ENCODE assay signal across 8 cellular contexts in the genomic region with DNA sequence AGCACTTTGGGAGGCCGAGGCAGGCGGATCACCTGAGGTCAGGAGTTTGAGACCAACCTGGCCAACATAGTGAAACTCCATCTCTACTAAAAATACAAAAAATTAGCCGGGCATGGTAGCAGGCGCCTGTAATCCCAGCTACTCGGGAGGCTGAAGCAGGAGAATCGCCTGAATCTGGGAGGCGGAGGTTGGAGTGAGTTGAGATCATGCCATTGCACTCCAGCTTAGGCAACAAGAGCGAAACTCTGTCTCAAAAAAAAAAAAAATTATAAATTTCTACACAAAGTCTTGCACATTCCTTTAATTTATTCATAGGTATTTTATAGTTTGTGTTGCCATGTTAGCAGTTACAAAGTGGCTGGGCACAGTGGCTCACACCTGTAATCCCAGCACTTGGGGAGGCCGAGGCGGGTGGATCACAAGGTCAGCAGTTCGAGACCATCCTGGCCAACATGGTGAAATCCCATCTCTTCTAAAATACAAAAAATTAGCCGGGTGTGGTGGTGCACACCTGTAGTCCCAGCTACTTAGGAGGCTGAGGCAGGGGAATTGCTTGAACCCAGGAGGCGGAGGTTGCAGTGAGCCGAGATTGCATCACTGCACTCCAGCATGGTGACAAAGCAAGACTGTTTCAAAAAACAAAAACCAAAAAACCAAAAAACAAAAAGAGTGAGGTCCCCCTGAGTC. TPM values are rescaled to one million over a fixed set of nuclear protein-coding genes. Genes with fewer than 3 reads are reported as not detected.
DNase-seq lines count a peak whose midpoint lies in the region; ATAC-seq and TF ChIP-seq lines count a peak whose summit lies in the region.
"Not testable (repeated sequence)": the region's sequence is repeated elsewhere in the genome, so short reads cannot be mapped to it uniquely, and the experiment has no call there.

No MANE protein-coding gene starts in this region.

- not testable (repeated sequence) for H2BK12ac ChIP-seq in mesenchymal stem cell (ENCODE audit: low read length in 2 of 2)

- H2BK15ac ChIP-seq in mesenchymal stem cell (ENCODE audit: low read depth, poor library complexity, severe bottlenecking): peak overlapping the region; percentile 3

- not testable (repeated sequence) for H3K27me3 Mint-ChIP-seq in CD4-positive, CD25-positive, alpha-beta regulatory T cell; activated CD8-positive, alpha-beta T cell treated with anti-CD3 and anti-CD28 coated beads, Interleukin-2, amount 10 ng/mL, durations not matched to agents 7 days and 5 days (ENCODE audit: low read depth)

- peak overlapping the region; percentile 87 for H3K9ac ChIP-seq in mesenchymal stem cell (ENCODE audit: low read length)

- not testable (repeated sequence) for H2BK5ac ChIP-seq in mesenchymal stem cell (ENCODE audit: low read depth, low read length, poor library complexity, severe bottlenecking)

- H3K9me3 ChIP-seq in CD4-positive, CD25-positive, alpha-beta regulatory T cell (ENCODE audit: control insufficient read depth in 2 of 2, low read length in 2 of 2); OCI-LY7 (ENCODE audit: low read length); body of pancreas; mesenchymal stem cell (ENCODE audit: control insufficient read depth, low read length); gastrocnemius medialis; tibial nerve: not testable (repeated sequence)

- in situ Hi-C loops in gastrocnemius medialis (cut with MboI; ENCODE audit: low sequenced_read_pairs in 4 of 4): loop anchor here in 1 of 4 donors (5.0 to 10.0 kb wide), 2 partner anchors 40 to 48 kb away; a partner anchor contains a TSS

- H3K27ac ChIP-seq in CD4-positive, CD25-positive, alpha-beta regulatory T cell (ENCODE audit: insufficient read depth, low read length, poor library complexity, severe bottlenecking): peak overlapping the region; percentile 90
- H3K27ac ChIP-seq in OCI-LY7 (ENCODE audit: low read depth, low read length, poor library complexity, severe bottlenecking) (peak overlapping the region; percentile 53), body of pancreas (peak overlapping the region; percentile 74 to 95 (median 86)), mesenchymal stem cell (ENCODE audit: low read length, poor library complexity, severe bottlenecking) (peak overlapping the region; percentile 31), gastrocnemius medialis (peak overlapping the region; percentile 97 to 100 (median 98)), tibial nerve (peak overlapping the region; percentile 58 to 93 (median 86))

- 82 to 83% methylated on average over 13 to 14 of the region's 14 CpGs for WGBS in body of pancreas, 2 donors
- WGBS in mesenchymal stem cell: 90% methylated on average over 12 of the region's 14 CpGs
- WGBS in tibial nerve, 2 donors: 87% methylated on average over 14 of the region's 14 CpGs

- H3K23ac ChIP-seq in mesenchymal stem cell (ENCODE audit: low read length in 2 of 2): not testable (repeated sequence)

- peaks cover 10 to 36% (median 14%) of the 10 kb centered on the region in 4 donors for H3K4me1 Mint-ChIP-seq in CD4-positive, CD25-positive, alpha-beta regulatory T cell
- peaks cover 33% of the 10 kb centered on the region for H3K4me1 Mint-ChIP-seq in activated CD8-positive, alpha-beta T cell treated with anti-CD3 and anti-CD28 coated beads, Interleukin-2, amount 10 ng/mL, durations not matched to agents 7 days and 5 days (ENCODE audit: low read depth)

- not testable (repeated sequence) for H2BK120ac ChIP-seq in mesenchymal stem cell (ENCODE audit: low read depth, low read length)

- not testable (repeated sequence) for H3K14ac ChIP-seq in mesenchymal stem cell (ENCODE audit: low read length in 2 of 2)

- BruUV-seq in OCI-LY7 (replicated peaks; lab: Mats Ljungman, UMichigan): not testable (repeated sequence)

- not testable (repeated sequence) for H4K20me1 ChIP-seq in OCI-LY7 (ENCODE audit: insufficient read depth, low read length)

- POLR2A ChIA-PET in OCI-LY7 (lab: Charles Lee): interaction anchor here (0.6 to 3.2 kb wide), 7 partner anchors 14 to 76 kb away, joined by 3 to 31 read pairs (median 4); a partner anchor contains a TSS
- POLR2A ChIA-PET in activated CD8-positive, alpha-beta T cell treated with anti-CD3 and anti-CD28 coated beads, Interleukin-2, amount 10 ng/mL, durations not matched to agents 7 days and 5 days (lab: Charles Lee): interaction anchor here (0.7 to 19.3 kb wide), 6 partner anchors 14 to 52 kb away, joined by 3 to 794 read pairs (median 6); a partner anchor contains a TSS

- H4K8ac ChIP-seq in mesenchymal stem cell (ENCODE audit: low read length): not testable (repeated sequence)

- peak overlapping the region in 1 of 2 experiments; percentile 57 for H3K18ac ChIP-seq in mesenchymal stem cell (ENCODE audit: low read depth in 1 of 2, low read length in 2 of 2)

- H2AFZ ChIP-seq in OCI-LY7 (ENCODE audit: low read length); mesenchymal stem cell (ENCODE audit: low read depth, low read length): not testable (repeated sequence)

- not testable (repeated sequence) for H3K9me3 Mint-ChIP-seq in CD4-positive, CD25-positive, alpha-beta regulatory T cell; activated CD8-positive, alpha-beta T cell treated with anti-CD3 and anti-CD28 coated beads, Interleukin-2, amount 10 ng/mL, durations not matched to agents 7 days and 5 days (ENCODE audit: insufficient read depth)

- H3K36me3 Mint-ChIP-seq in CD4-positive, CD25-positive, alpha-beta regulatory T cell; activated CD8-positive, alpha-beta T cell treated with anti-CD3 and anti-CD28 coated beads, Interleukin-2, amount 10 ng/mL, durations not matched to agents 7 days and 5 days (ENCODE audit: low read depth): not testable (repeated sequence)

- not testable (repeated sequence) for H3K4ac ChIP-seq in mesenchymal stem cell (ENCODE audit: low read depth in 1 of 2, low read length in 2 of 2)

- not testable (repeated sequence) for DNase-seq in CD4-positive, CD25-positive, alpha-beta regulatory T cell; OCI-LY7 (ENCODE audit: low spot score); activated CD8-positive, alpha-beta T cell treated with anti-CD3 and anti-CD28 coated beads, Interleukin-2, amount 10 ng/mL, durations not matched to agents 7 days and 5 days; body of pancreas; fibroblast of villous mesenchyme (ENCODE audit: low read depth); tibial nerve (ENCODE audit: low spot score in 2 of 2)
- DNase-seq in mesenchymal stem cell (peak; percentile 48), gastrocnemius medialis (peak in 1 of 2 donors; percentile 43)

- H3K79me2 ChIP-seq in OCI-LY7 (ENCODE audit: insufficient read depth, low read depth, low read length): peaks cover 17% of the 10 kb centered on the region; the same call in 1 of the 2 replicates

- peak overlapping the region; percentile 100 for H3K27ac Mint-ChIP-seq in CD4-positive, CD25-positive, alpha-beta regulatory T cell
- H3K27ac Mint-ChIP-seq in activated CD8-positive, alpha-beta T cell treated with anti-CD3 and anti-CD28 coated beads, Interleukin-2, amount 10 ng/mL, durations not matched to agents 7 days and 5 days: peak overlapping the region; percentile 94

- peak overlapping the region; percentile 4 to 90 (median 65) for H3K4me3 Mint-ChIP-seq in CD4-positive, CD25-positive, alpha-beta regulatory T cell
- peak overlapping the region; percentile 50 for H3K4me3 Mint-ChIP-seq in activated CD8-positive, alpha-beta T cell treated with anti-CD3 and anti-CD28 coated beads, Interleukin-2, amount 10 ng/mL, durations not matched to agents 7 days and 5 days

- TF ChIP-seq CTCF in OCI-LY7 (conservative IDR thresholded peaks at IDR 0.05; ENCODE audit: low read length); body of pancreas (IDR thresholded peaks at IDR 0.05); fibroblast of villous mesenchyme (IDR thresholded peaks at IDR 0.05; ENCODE audit: insufficient read depth, low read depth, low read length); gastrocnemius medialis (IDR thresholded peaks at IDR 0.05 in 4 of 5, conservative IDR thresholded peaks at IDR 0.05 in 1 of 5); tibial nerve (IDR thresholded peaks at IDR 0.05): not testable (repeated sequence)

- not testable (repeated sequence) for TF ChIP-seq EP300 in tibial nerve (IDR thresholded peaks at IDR 0.05)

- H3K36me3 ChIP-seq in CD4-positive, CD25-positive, alpha-beta regulatory T cell (ENCODE audit: control insufficient read depth, insufficient read depth, low read length); OCI-LY7 (ENCODE audit: insufficient read depth, low read length); body of pancreas (replicated peaks in 1 of 2; ENCODE audit: insufficient read depth in 1 of 2, low read depth in 2 of 2); mesenchymal stem cell (ENCODE audit: control insufficient read depth in 1 of 2, insufficient read depth in 2 of 2, low read depth in 1 of 2, low read length in 2 of 2); gastrocnemius medialis; tibial nerve: not testable (repeated sequence)

- H3K4me3 ChIP-seq in CD4-positive, CD25-positive, alpha-beta regulatory T cell (ENCODE audit: low read depth, low read length): peak overlapping the region; percentile 49
- H3K4me3 ChIP-seq in OCI-LY7 (ENCODE audit: low read depth, low read length, poor library complexity, severe bottlenecking); body of pancreas; mesenchymal stem cell (ENCODE audit: insufficient read depth in 1 of 2, low read depth in 1 of 2, low read length in 2 of 2); tibial nerve: not testable (repeated sequence)
- H3K4me3 ChIP-seq in fibroblast of villous mesenchyme (ENCODE audit: low read depth, low read length) (peak overlapping the region; percentile 25), gastrocnemius medialis (peak overlapping the region in 3 of 4 donors; percentile 16 to 49 (median 40))

- not testable (repeated sequence) for H4K91ac ChIP-seq in mesenchymal stem cell (ENCODE audit: low read length)

- TF ChIP-seq POLR2A in body of pancreas (IDR thresholded peaks at IDR 0.05); gastrocnemius medialis (IDR thresholded peaks at IDR 0.05); tibial nerve (IDR thresholded peaks at IDR 0.05): not testable (repeated sequence)

- H3K79me1 ChIP-seq in mesenchymal stem cell (replicated peaks; ENCODE audit: low read length, poor library complexity, severe bottlenecking): not testable (repeated sequence)

- H3K27me3 ChIP-seq in CD4-positive, CD25-positive, alpha-beta regulatory T cell (ENCODE audit: control insufficient read depth, insufficient read depth, low read length); body of pancreas; mesenchymal stem cell (ENCODE audit: control insufficient read depth in 1 of 2, insufficient read depth in 1 of 2, low read length in 2 of 2); gastrocnemius medialis; tibial nerve: not testable (repeated sequence)

- H3K9me2 ChIP-seq in OCI-LY7 (ENCODE audit: insufficient read depth, low read length): not testable (repeated sequence)

- CTCF ChIA-PET in OCI-LY7 (lab: Charles Lee; ENCODE audit: unreplicated experiment): interaction anchor here (0.9 kb wide), 1 partner anchor 57 kb away, joined by 5 read pairs; no protein-coding TSS in a partner anchor
- CTCF ChIA-PET in activated CD8-positive, alpha-beta T cell treated with anti-CD3 and anti-CD28 coated beads, Interleukin-2, amount 10 ng/mL, durations not matched to agents 7 days and 5 days (lab: Charles Lee): interaction anchor here (1.2 to 10.7 kb wide), 11 partner anchors 10 to 92 kb away, joined by 3 to 113 read pairs (median 13); a partner anchor contains a TSS

- H3K4me1 ChIP-seq in CD4-positive, CD25-positive, alpha-beta regulatory T cell (ENCODE audit: control insufficient read depth, insufficient read depth, low read length, poor library complexity, severe bottlenecking): peaks cover 29% of the 10 kb centered on the region
- H3K4me1 ChIP-seq in OCI-LY7 (ENCODE audit: insufficient read depth, low read length, poor library complexity, severe bottlenecking) (peaks cover 42% of the 10 kb centered on the region), body of pancreas (peaks cover 50% of the 10 kb centered on the region), mesenchymal stem cell (ENCODE audit: control insufficient read depth, insufficient read depth, low read depth, low read length) (peaks cover 24% of the 10 kb centered on the region), gastrocnemius medialis (peaks cover 55 to 58% of the 10 kb centered on the region in 2 donors), tibial nerve (peaks cover 0 to 54% (median 21%) of the 10 kb centered on the region in 4 donors)

- H2AK5ac ChIP-seq in mesenchymal stem cell (ENCODE audit: low read length, severe bottlenecking): peak overlapping the region; percentile 83

- intact Hi-C loops in OCI-LY7 (cut with micrococcal nuclease; ENCODE audit: unreplicated experiment); body of pancreas (cut with DNase I): not testable (repeated sequence)
- intact Hi-C loops in gastrocnemius medialis (cut with DNase I; ENCODE audit: low total_unique reads): loop anchor here (1.0 to 5.0 kb wide), 2 partner anchors 51 to 100 kb away; a partner anchor contains a TSS

- not testable (repeated sequence) for ATAC-seq in CD4-positive, CD25-positive, alpha-beta regulatory T cell (ENCODE audit: low read depth in 2 of 2); activated CD8-positive, alpha-beta T cell treated with anti-CD3 and anti-CD28 coated beads, Interleukin-2, amount 10 ng/mL, durations not matched to agents 7 days and 5 days; body of pancreas; gastrocnemius medialis

- peak overlapping the region; percentile 92 for H3K4me2 ChIP-seq in OCI-LY7 (ENCODE audit: low read length)
- not testable (repeated sequence) for H3K4me2 ChIP-seq in mesenchymal stem cell (ENCODE audit: low read length, poor library complexity, severe bottlenecking)

RNA-seq across cellular contexts. Expression of a gene that starts 26.1 kb away (rescaled TPM):
- 36,047 TPM for total RNA-seq in CD4-positive, CD25-positive, alpha-beta regulatory T cell
- 1,000 to 10,000 TPM; 2,329 to 3,603 (median 2,794) TPM for polyA plus RNA-seq in CD4-positive, CD25-positive, alpha-beta regulatory T cell
- 3,446 and 3,598 TPM in 2 replicates for total RNA-seq in OCI-LY7 (2014; rRNA removed; shearing (Covaris generic))
- total RNA-seq in OCI-LY7 (2022): 5,974 and 7,097 TPM in 2 replicates
- total RNA-seq in activated CD8-positive, alpha-beta T cell treated with anti-CD3 and anti-CD28 coated beads, Interleukin-2, amount 10 ng/mL, durations not matched to agents 7 days and 5 days: 1,000 to 10,000 TPM; 3,822 to 4,094 TPM
- over 10,000 TPM; 10,129 to 14,092 TPM for total RNA-seq in body of pancreas
- total RNA-seq in fibroblast of villous mesenchyme: 12,351 and 16,563 TPM in 2 replicates
- polyA plus RNA-seq in mesenchymal stem cell (2013, experiment 1 of 2): 972 TPM
- 756 TPM for polyA plus RNA-seq in mesenchymal stem cell (2013, experiment 2 of 2)
- total RNA-seq in gastrocnemius medialis: 1,000 to 10,000 TPM in 3 of 4 donors, 100 to 1,000 TPM in 1; 874 to 6,745 (median 1,938) TPM
- total RNA-seq in tibial nerve: over 10,000 TPM; 20,649 to 23,532 (median 22,230) TPM

RNA-seq across cellular contexts. Expression of a gene that starts 50.1 kb away (rescaled TPM):
- total RNA-seq in CD4-positive, CD25-positive, alpha-beta regulatory T cell: 890 TPM
- polyA plus RNA-seq in CD4-positive, CD25-positive, alpha-beta regulatory T cell: 1 to 10 TPM; 1.4 to 3.1 (median 1.9) TPM
- 30.1 and 52.2 TPM in 2 replicates for total RNA-seq in OCI-LY7 (2014; rRNA removed; shearing (Covaris generic))
- 390 and 440 TPM in 2 replicates for total RNA-seq in OCI-LY7 (2022)
- 100 to 1,000 TPM; 212 to 254 TPM for total RNA-seq in activated CD8-positive, alpha-beta T cell treated with anti-CD3 and anti-CD28 coated beads, Interleukin-2, amount 10 ng/mL, durations not matched to agents 7 days and 5 days
- 100 to 1,000 TPM; 376 to 539 TPM for total RNA-seq in body of pancreas
- 413 and 487 TPM in 2 replicates for total RNA-seq in fibroblast of villous mesenchyme
- polyA plus RNA-seq in mesenchymal stem cell (2013, experiment 1 of 2): 51.2 TPM
- 44.5 TPM for polyA plus RNA-seq in mesenchymal stem cell (2013, experiment 2 of 2)
- total RNA-seq in gastrocnemius medialis: 100 to 1,000 TPM in 1 of 4 donors, 10 to 100 TPM in 3; 24.1 to 472 (median 32.8) TPM
- total RNA-seq in tibial nerve: 100 to 1,000 TPM; 427 to 571 (median 461) TPM

RNA-seq across cellular contexts. Expression of a gene that starts 52.2 kb away (rescaled TPM):
- 59.0 TPM for total RNA-seq in CD4-positive, CD25-positive, alpha-beta regulatory T cell
- polyA plus RNA-seq in CD4-positive, CD25-positive, alpha-beta regulatory T cell: 10 to 100 TPM; 24.3 to 31.2 (median 29.0) TPM
- total RNA-seq in OCI-LY7 (2014; rRNA removed; shearing (Covaris generic)): 43.2 and 56.8 TPM in 2 replicates
- 62.9 and 70.0 TPM in 2 replicates for total RNA-seq in OCI-LY7 (2022)
- 10 to 100 TPM; 68.0 to 69.5 TPM for total RNA-seq in activated CD8-positive, alpha-beta T cell treated with anti-CD3 and anti-CD28 coated beads, Interleukin-2, amount 10 ng/mL, durations not matched to agents 7 days and 5 days
- total RNA-seq in body of pancreas: 10 to 100 TPM; 55.0 to 62.3 TPM
- 125 and 135 TPM in 2 replicates for total RNA-seq in fibroblast of villous mesenchyme
- polyA plus RNA-seq in mesenchymal stem cell (2013, experiment 1 of 2): 114 TPM
- polyA plus RNA-seq in mesenchymal stem cell (2013, experiment 2 of 2): 115 TPM
- 100 to 1,000 TPM; 120 to 162 (median 133) TPM for total RNA-seq in gastrocnemius medialis
- 100 to 1,000 TPM; 109 to 128 (median 112) TPM for total RNA-seq in tibial nerve

Comparison
In these comparisons a context has a peak if more than half of its experiments do, and no peak if none do; other contexts are left out.
1. H3K27ac ChIP-seq: peak in every context shown above with its lines; median percentile 98 in gastrocnemius medialis; 90 in CD4-positive, CD25-positive, alpha-beta regulatory T cell; 86 in body of pancreas; 86 in tibial nerve; 53 in OCI-LY7; 31 in mesenchymal stem cell.